In genomic region chr4:10022346-10023049, GRCh38 we compare ENCODE assay signal across 18 cellular contexts. TPM values are rescaled to one million over a fixed set of nuclear protein-coding genes. Genes with fewer than 3 reads are reported as not detected.
A peak's percentile ranks its signal among the peaks of the same experiment; 100 is the strongest.
DNase-seq lines count a peak whose midpoint lies in the region; ATAC-seq, FAIRE-seq and TF ChIP-seq lines count a peak whose summit lies in the region.
"Had no signal": no experiment of that assay in that cellular context is flagged by ENCODE, and none has a peak within 500 bp of the region (broad histone marks: within the 10 kb centered on the region; RNA-seq: fewer than 3 reads in every experiment).

No MANE protein-coding gene starts in this region.

- H3K79me1 ChIP-seq in H9 (ENCODE audit: insufficient read depth, low read depth, low read length, poor library complexity, severe bottlenecking), result no peaks in the 10 kb centered on the region

- ATAC-seq in stimulated activated effector memory CD8-positive, alpha-beta T cell treated with anti-CD3 and anti-CD28 coated beads, Interleukin-12 subunit alpha, Interleukin-12 subunit beta, amount 100 ng/mL, for 72 hours, result no peak
- ATAC-seq in HG03460 (IDR thresholded peaks at IDR 0.05; ENCODE audit: unreplicated experiment) (no peak), HG02588 (IDR thresholded peaks at IDR 0.05; ENCODE audit: unreplicated experiment) (no peak)
- ATAC-seq: GM12878; stimulated activated naive CD8-positive, alpha-beta T cell treated with anti-CD3 and anti-CD28 coated beads, Interleukin-15, amount 100 ng/mL, for 72 hours had no signal

- intact Hi-C loops in MCF 10A (cut with micrococcal nuclease), result no loop called here

- peak; percentile 46 for FAIRE-seq in keratinocyte (lab: Jason Lieb, UNC)
- FAIRE-seq: GM12878 had no signal

- H4K91ac ChIP-seq in H9 (ENCODE audit: insufficient read length, low read depth, low read length), result no peak overlapping the region

- H2AFZ ChIP-seq in H9 (ENCODE audit: low read length) (no peak overlapping the region), keratinocyte (ENCODE audit: control insufficient read depth, low read length) (peak overlapping the region; percentile 44)

- no peak overlapping the region for H3K18ac ChIP-seq in H9 (ENCODE audit: insufficient read length, low read depth, low read length)

- H3K14ac ChIP-seq in H9 (ENCODE audit: insufficient read depth, low read length), result no peak overlapping the region

- dilution Hi-C loops in keratinocyte (cut with MboI; ENCODE audit: extremely low pct_ligation_motif_present, low sequenced_read_pairs), result no loop called here

- no CpG with 5 or more reads among the region's 14 CpGs for WGBS in H9 (ENCODE audit: extremely low coverage, insufficient read length, low lambda C conversion rate)

- H2BK12ac ChIP-seq in H9 (ENCODE audit: insufficient read length, low read depth, low read length), result no peak overlapping the region

- DNase-seq in H9, result peak; percentile 17
- peak; percentile 24 for DNase-seq in MCF 10A (ENCODE audit: unreplicated experiment)
- no peak for DNase-seq in keratinocyte (ENCODE audit: low read depth, low spot score)
- DNase-seq in stimulated activated effector memory CD8-positive, alpha-beta T cell treated with anti-CD3 and anti-CD28 coated beads, Interleukin-12 subunit alpha, Interleukin-12 subunit beta, amount 100 ng/mL, for 72 hours (ENCODE audit: low spot score in 2 of 2), result no peak
- no peak for DNase-seq in LoVo (ENCODE audit: low spot score)
- DNase-seq: activated CD4-positive, alpha-beta T cell treated with anti-CD3 and anti-CD28 coated beads, Interleukin-2, amount 50 U/mL, for 1 hour; activated T-cell treated with anti-CD3 and anti-CD28 coated beads, Interleukin-2, amount 50 U/mL, for 24 hours; amniotic stem cell; NCI-H2081; NCI-H748 treated with DMSO at 0.1 percent for 48 hours; RPMI8226; stimulated activated naive CD8-positive, alpha-beta T cell treated with anti-CD3 and anti-CD28 coated beads, Interleukin-15, amount 100 ng/mL, for 72 hours had no signal

- H3K27ac Mint-ChIP-seq in H9 (peak overlapping the region in 1 of 3 experiments; percentile 44; a peak in 1 of 7 replicates), MCF 10A (ENCODE audit: low read depth, unreplicated experiment) (peak overlapping the region; percentile 97)
- H3K27ac Mint-ChIP-seq in stimulated activated effector memory CD8-positive, alpha-beta T cell treated with anti-CD3 and anti-CD28 coated beads, Interleukin-12 subunit alpha, Interleukin-12 subunit beta, amount 100 ng/mL, for 72 hours, result peak overlapping the region; percentile 30
- H3K27ac Mint-ChIP-seq: activated T-cell treated with anti-CD3 and anti-CD28 coated beads, Interleukin-2, amount 50 U/mL, for 24 hours; stimulated activated naive CD8-positive, alpha-beta T cell treated with anti-CD3 and anti-CD28 coated beads, Interleukin-15, amount 100 ng/mL, for 72 hours; T-helper 2 cell treated with Interferon-gamma antibody and Interleukin-4, amounts not matched to agents 5 μg/mL and 100 μg/mL, for 36 hours had no signal

- H3K9me3 ChIP-seq in H9 (ENCODE audit: control insufficient read depth, low read depth, low read length) (no peaks in the 10 kb centered on the region), keratinocyte (ENCODE audit: control insufficient read depth, low read depth, low read length) (no peaks in the 10 kb centered on the region)

- peaks cover 0 to 9% of the 10 kb centered on the region in 2 experiments for H3K36me3 ChIP-seq in keratinocyte (ENCODE audit: control insufficient read depth in 2 of 2, extremely low read depth in 1 of 2, insufficient read depth in 2 of 2, low read length in 2 of 2)

- no peak overlapping the region for H4K5ac ChIP-seq in H9 (ENCODE audit: insufficient read length, low read depth, low read length)

- H3K4me3 Mint-ChIP-seq in H9 (no peak overlapping the region), MCF 10A (ENCODE audit: unreplicated experiment) (peak overlapping the region; percentile 80)
- no peak overlapping the region for H3K4me3 Mint-ChIP-seq in stimulated activated effector memory CD8-positive, alpha-beta T cell treated with anti-CD3 and anti-CD28 coated beads, Interleukin-12 subunit alpha, Interleukin-12 subunit beta, amount 100 ng/mL, for 72 hours
- H3K4me3 Mint-ChIP-seq: activated T-cell treated with anti-CD3 and anti-CD28 coated beads, Interleukin-2, amount 50 U/mL, for 24 hours; stimulated activated naive CD8-positive, alpha-beta T cell treated with anti-CD3 and anti-CD28 coated beads, Interleukin-15, amount 100 ng/mL, for 72 hours; T-helper 2 cell treated with Interferon-gamma antibody and Interleukin-4, amounts not matched to agents 5 μg/mL and 100 μg/mL, for 36 hours had no signal

- H4K20me1 ChIP-seq in H9 (ENCODE audit: control insufficient read depth, insufficient read depth, insufficient read length) (no peaks in the 10 kb centered on the region), keratinocyte (ENCODE audit: control insufficient read depth, extremely low read depth, insufficient read depth, low read length) (no peaks in the 10 kb centered on the region)

- H3K9me3 Mint-ChIP-seq in H9 (no peaks in the 10 kb centered on the region; a peak in 2 of 5 replicates), MCF 10A (ENCODE audit: unreplicated experiment) (no peaks in the 10 kb centered on the region)
- no peaks in the 10 kb centered on the region for H3K9me3 Mint-ChIP-seq in stimulated activated effector memory CD8-positive, alpha-beta T cell treated with anti-CD3 and anti-CD28 coated beads, Interleukin-12 subunit alpha, Interleukin-12 subunit beta, amount 100 ng/mL, for 72 hours
- H3K9me3 Mint-ChIP-seq: activated T-cell treated with anti-CD3 and anti-CD28 coated beads, Interleukin-2, amount 50 U/mL, for 24 hours; stimulated activated naive CD8-positive, alpha-beta T cell treated with anti-CD3 and anti-CD28 coated beads, Interleukin-15, amount 100 ng/mL, for 72 hours; T-helper 2 cell treated with Interferon-gamma antibody and Interleukin-4, amounts not matched to agents 5 μg/mL and 100 μg/mL, for 36 hours had no signal

- H3K27ac ChIP-seq in H9 (ENCODE audit: insufficient read length, low read depth, low read length) (no peak overlapping the region), keratinocyte (ENCODE audit: control insufficient read depth, insufficient read depth, low read length) (peak overlapping the region; percentile 76)

- H2AK5ac ChIP-seq in H9 (ENCODE audit: insufficient read length, low read length), result no peak overlapping the region

- POLR2A ChIA-PET in MCF 10A (lab: Yijun Ruan, JAX), result interaction anchor here (0.5 to 4.4 kb wide), 7 partner anchors 9 to 74 kb away, joined by 3 to 31 read pairs (median 4); no protein-coding TSS in a partner anchor

- no peak overlapping the region for H3T11ph ChIP-seq in H9 (ENCODE audit: low read length)

- H3K56ac ChIP-seq in H9 (ENCODE audit: insufficient read length, low read depth, low read length), result no peak overlapping the region

- no peak overlapping the region for H3K4ac ChIP-seq in H9 (ENCODE audit: low read depth, low read length)

- H3K27me3 ChIP-seq in H9 (ENCODE audit: insufficient read depth, low read length) (no peaks in the 10 kb centered on the region), keratinocyte (ENCODE audit: control insufficient read depth, extremely low read depth, insufficient read depth, low read length) (no peaks in the 10 kb centered on the region)

- H3K9me1 ChIP-seq in keratinocyte (ENCODE audit: control insufficient read depth, extremely low read depth, insufficient read depth, low read length), result no peaks in the 10 kb centered on the region

- no peaks in the 10 kb centered on the region for H3K36me3 Mint-ChIP-seq in H9 (ENCODE audit: insufficient read depth in 1 of 3, low read depth in 3 of 3)
- H3K36me3 Mint-ChIP-seq in MCF 10A (ENCODE audit: insufficient read depth, unreplicated experiment), result no peaks in the 10 kb centered on the region
- peaks cover 5% of the 10 kb centered on the region for H3K36me3 Mint-ChIP-seq in stimulated activated effector memory CD8-positive, alpha-beta T cell treated with anti-CD3 and anti-CD28 coated beads, Interleukin-12 subunit alpha, Interleukin-12 subunit beta, amount 100 ng/mL, for 72 hours

- H3K4me2 ChIP-seq in H9 (ENCODE audit: insufficient read depth, insufficient read length, low read length) (no peak overlapping the region), keratinocyte (ENCODE audit: control insufficient read depth, extremely low read depth, insufficient read depth, low read depth, low read length) (peak overlapping the region; percentile 96)

- no peaks in the 10 kb centered on the region for H3K79me2 ChIP-seq in H9 (ENCODE audit: insufficient read depth, low read length)
- peaks cover 21% of the 10 kb centered on the region for H3K79me2 ChIP-seq in keratinocyte (ENCODE audit: control insufficient read depth, insufficient read depth, low read length)

- H3K4me1 ChIP-seq in H9 (ENCODE audit: insufficient read depth, low read length) (no peaks in the 10 kb centered on the region), keratinocyte (ENCODE audit: control insufficient read depth, extremely low read depth, insufficient read depth, low read length) (peaks cover 49% of the 10 kb centered on the region)

- H3K27me3 Mint-ChIP-seq in H9 (ENCODE audit: low read depth), result peaks cover 55% of the 10 kb centered on the region
- H3K27me3 Mint-ChIP-seq in MCF 10A (ENCODE audit: insufficient read depth, unreplicated experiment), result no peaks in the 10 kb centered on the region
- H3K27me3 Mint-ChIP-seq: activated T-cell treated with anti-CD3 and anti-CD28 coated beads, Interleukin-2, amount 50 U/mL, for 24 hours; stimulated activated naive CD8-positive, alpha-beta T cell treated with anti-CD3 and anti-CD28 coated beads, Interleukin-15, amount 100 ng/mL, for 72 hours had no signal

- no peak overlapping the region for H3K4me3 ChIP-seq in keratinocyte (ENCODE audit: control insufficient read depth in 2 of 3, extremely low read depth in 1 of 3, insufficient read depth in 2 of 3, low read depth in 1 of 3, low read length in 3 of 3)
- H3K4me3 ChIP-seq: GM12878, lung had no signal

- no peak overlapping the region for H4K8ac ChIP-seq in H9 (replicated peaks; ENCODE audit: insufficient read length, low read depth, low read length)

- H2BK120ac ChIP-seq in H9 (ENCODE audit: low read depth, low read length, poor library complexity, severe bottlenecking), result no peak overlapping the region

- CTCF ChIA-PET in MCF 10A (lab: Yijun Ruan, JAX), result interaction anchor here (0.6 to 3.8 kb wide), 7 partner anchors 8 to 262 kb away, joined by 3 to 27 read pairs (median 3); no protein-coding TSS in a partner anchor

- H2BK20ac ChIP-seq in H9 (ENCODE audit: low read depth, low read length, poor library complexity, severe bottlenecking), result no peak overlapping the region

- H3K4me1 Mint-ChIP-seq in H9 (peaks cover 3 to 7% of the 10 kb centered on the region in 2 experiments), MCF 10A (ENCODE audit: insufficient read depth, unreplicated experiment) (peaks cover 51% of the 10 kb centered on the region)
- peaks cover 28% of the 10 kb centered on the region for H3K4me1 Mint-ChIP-seq in stimulated activated effector memory CD8-positive, alpha-beta T cell treated with anti-CD3 and anti-CD28 coated beads, Interleukin-12 subunit alpha, Interleukin-12 subunit beta, amount 100 ng/mL, for 72 hours

- H3K23ac ChIP-seq in H9 (ENCODE audit: insufficient read length, low read depth, low read length), result no peak overlapping the region

- no peak overlapping the region for H2BK5ac ChIP-seq in H9 (ENCODE audit: insufficient read length, low read length)

- no peak for TF ChIP-seq CTCF in H9 (conservative IDR thresholded peaks at IDR 0.05)
- TF ChIP-seq CTCF in MCF 10A (IDR thresholded peaks at IDR 0.05; ENCODE audit: unreplicated experiment), result no peak
- TF ChIP-seq CTCF in keratinocyte (optimal IDR thresholded peaks at IDR 0.05 in 1 of 3, IDR thresholded peaks at IDR 0.05 in 1 of 3, conservative IDR thresholded peaks at IDR 0.05 in 1 of 3; ENCODE audit: extremely low read depth in 1 of 3, insufficient read depth in 2 of 3, low read length in 3 of 3), result no peak

- no peaks in the 10 kb centered on the region for H3K23me2 ChIP-seq in H9 (ENCODE audit: insufficient read length, low read depth, low read length, poor library complexity, severe bottlenecking)

- no peak overlapping the region for H2BK15ac ChIP-seq in H9 (ENCODE audit: low read depth, low read length)

- no TSS peak for BruUV-seq in MCF 10A (replicated peaks; lab: Mats Ljungman, UMichigan)

- H3K9ac ChIP-seq in H9 (ENCODE audit: extremely low read depth, insufficient read length, low read length), result no peak overlapping the region
- peak overlapping the region; percentile 19 for H3K9ac ChIP-seq in keratinocyte (ENCODE audit: control insufficient read depth, extremely low read depth, insufficient read depth, low read length)

RNA-seq across cellular contexts. Expression of gene SLC2A9, which starts 1.2 kb away (rescaled TPM):
- total RNA-seq in H9 (2021) (0.57 and 0.79 TPM in 2 replicates), MCF 10A (2022) (22.5 and 33.3 TPM in 2 replicates)
- polyA plus RNA-seq in keratinocyte, result 37.3 to 44.3 TPM (median 43.5 TPM) in 3 replicates
- polyA plus RNA-seq in keratinocyte (2011; ENCODE audit: low read depth), result 8.9 TPM
- 34.4 and 43.5 TPM in 2 replicates for polyA plus RNA-seq in keratinocyte (2011; cell fraction: cytosol; rRNA removed)
- 71.8 and 91.0 TPM in 2 replicates for polyA plus RNA-seq in keratinocyte (2011; cell fraction: nucleus; rRNA removed)
- polyA plus RNA-seq in keratinocyte (2012; ENCODE audit: low replicate concordance), result 11.5 and 33.7 TPM in 2 replicates
- polyA minus RNA-seq in keratinocyte, result 77.0 to 79.0 TPM (median 77.2 TPM) in 3 replicates
- polyA minus RNA-seq in keratinocyte (2011; cell fraction: cytosol; rRNA and poly(A)+ RNA removed), result 61.0 TPM
- 92.6 and 125 TPM in 2 replicates for polyA minus RNA-seq in keratinocyte (2011; cell fraction: nucleus; rRNA and poly(A)+ RNA removed)
- polyA plus RNA-seq: neural cell had no signal

Comparison
In these comparisons a context has a peak if more than half of its experiments do, and no peak if none do; other contexts are left out.
1. DNase-seq: peak in H9 (single experiment) and MCF 10A (single experiment); none in keratinocyte (single experiment), stimulated activated effector memory CD8-positive, alpha-beta T cell treated with anti-CD3 and anti-CD28 coated beads, Interleukin-12 subunit alpha, Interleukin-12 subunit beta, amount 100 ng/mL, for 72 hours (0 of 2) and LoVo (single experiment).
2. RNA of gene SLC2A9, which starts 1.2 kb away (total RNA-seq): 22.5 to 33.3 TPM in MCF 10A; 0.57 to 0.79 TPM in H9; every median in the first group is over 10 times any median in the second.